8 cellular contexts compared by ENCODE assay signal in the genomic region with DNA sequence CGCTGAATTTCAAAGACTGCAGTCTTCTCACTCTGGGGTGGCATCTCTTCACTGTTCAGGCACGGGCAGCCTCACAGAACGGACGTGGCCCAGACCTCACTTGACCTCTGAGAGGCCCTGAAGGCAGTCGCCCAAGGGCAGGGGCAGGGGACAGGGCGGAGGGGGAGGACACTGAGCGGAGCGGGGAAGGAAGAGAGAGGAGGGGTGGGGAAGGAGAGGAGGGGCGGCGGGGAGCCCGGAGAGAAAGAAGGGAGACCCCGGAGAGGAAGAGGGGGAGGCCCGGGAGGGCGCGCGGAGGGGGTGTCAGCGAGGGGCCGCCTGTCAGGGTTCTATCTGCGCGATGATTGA. TPM values are rescaled to one million over a fixed set of nuclear protein-coding genes. Genes with fewer than 3 reads are reported as not detected.
A peak's percentile ranks its signal among the peaks of the same experiment; 100 is the strongest.
DNase-seq lines count a peak whose midpoint lies in the region; ATAC-seq and TF ChIP-seq lines count a peak whose summit lies in the region.

No MANE protein-coding gene starts in this region.

- no peak overlapping the region for H3K23ac ChIP-seq in H9 (ENCODE audit: insufficient read length, low read depth, low read length)

- intact Hi-C loops in heart left ventricle (cut with DNase I): loop anchor here in 6 of 10 donors (5.0 to 10.0 kb wide), 3 partner anchors 98 to 740 kb away; no protein-coding TSS in a partner anchor
- intact Hi-C loops in sciatic nerve (cut with DNase I): no loop called here

- peaks cover 3% of the 10 kb centered on the region; the same call in 1 of the 2 replicates for H3K27me3 ChIP-seq in H9 (ENCODE audit: insufficient read depth, low read length)
- H3K27me3 ChIP-seq in heart left ventricle: peaks cover 0 to 5% (median 0%) of the 10 kb centered on the region in 9 donors

- peaks cover 1 to 3% of the 10 kb centered on the region in 2 experiments; a peak in 3 of 5 replicates for H3K9me3 Mint-ChIP-seq in H9

- TF ChIP-seq POLR2A in heart left ventricle (IDR thresholded peaks at IDR 0.05): no peak

- H2BK20ac ChIP-seq in H9 (ENCODE audit: low read depth, low read length, poor library complexity, severe bottlenecking): no peak overlapping the region

- no peak overlapping the region for H3T11ph ChIP-seq in H9 (ENCODE audit: low read length)

- no peak overlapping the region for H2BK5ac ChIP-seq in H9 (ENCODE audit: insufficient read length, low read length)

- H3K56ac ChIP-seq in H9 (ENCODE audit: insufficient read length, low read depth, low read length): no peak overlapping the region

- H3K36me3 Mint-ChIP-seq in H9 (ENCODE audit: insufficient read depth in 1 of 3, low read depth in 3 of 3) (peaks cover 0 to under 1% (median 0%) of the 10 kb centered on the region in 3 experiments; a peak in 1 of 7 replicates), T-helper 17 cell (ENCODE audit: low read depth) (no peaks in the 10 kb centered on the region)

- H3K4me3 Mint-ChIP-seq in H9 (peak overlapping the region; percentile 64 to 76), T-helper 17 cell (no peak overlapping the region)

- no peak for TF ChIP-seq CTCF in H9 (conservative IDR thresholded peaks at IDR 0.05)
- TF ChIP-seq CTCF in heart left ventricle (IDR thresholded peaks at IDR 0.05): no peak

- no peaks in the 10 kb centered on the region for H4K20me1 ChIP-seq in H9 (ENCODE audit: control insufficient read depth, insufficient read depth, insufficient read length)

- H3K27ac Mint-ChIP-seq in H9 (no peak overlapping the region), T-helper 17 cell (peak overlapping the region; percentile 9)

- no peak overlapping the region for H2BK12ac ChIP-seq in H9 (ENCODE audit: insufficient read length, low read depth, low read length)

- H3K79me2 ChIP-seq in H9 (ENCODE audit: insufficient read depth, low read length): no peaks in the 10 kb centered on the region

- no peaks in the 10 kb centered on the region for H3K79me1 ChIP-seq in H9 (ENCODE audit: insufficient read depth, low read depth, low read length, poor library complexity, severe bottlenecking)

- no peak overlapping the region for H4K91ac ChIP-seq in H9 (ENCODE audit: insufficient read length, low read depth, low read length)

- no peak overlapping the region for H2BK120ac ChIP-seq in H9 (ENCODE audit: low read depth, low read length, poor library complexity, severe bottlenecking)

- H2BK15ac ChIP-seq in H9 (ENCODE audit: low read depth, low read length): no peak overlapping the region

- H3K4me1 Mint-ChIP-seq in H9: peaks cover 3% of the 10 kb centered on the region in 2 experiments
- H3K4me1 Mint-ChIP-seq in T-helper 17 cell: no peaks in the 10 kb centered on the region

- no CpG with 5 or more reads among the region's 20 CpGs for WGBS in H9 (ENCODE audit: extremely low coverage, insufficient read length, low lambda C conversion rate)
- WGBS in heart left ventricle, 4 donors: 5 to 12% (median 9%) methylated on average over 20 of the region's 20 CpGs

- no peak overlapping the region for H3K4ac ChIP-seq in H9 (ENCODE audit: low read depth, low read length)

- DNase-seq in H9: no peak
- DNase-seq in T-helper 17 cell: no peak
- peak; percentile 46 to 75 (median 53) for DNase-seq in heart left ventricle
- DNase-seq in sciatic nerve (ENCODE audit: low spot score): no peak
- DNase-seq in NCI-H2227 treated with DMSO at 0.1 percent for 48 hours (lab: John Stamatoyannopoulos, UW): no peak
- DNase-seq in dedifferentiated amniotic fluid mesenchymal stem cell (ENCODE audit: extremely low spot score): no peak
- no peak for DNase-seq in HUDEP-2 (lab: John Stamatoyannopoulos, UW; ENCODE audit: unreplicated experiment in 76 of 76)

- no peak overlapping the region for H4K8ac ChIP-seq in H9 (replicated peaks; ENCODE audit: insufficient read length, low read depth, low read length)

- peak overlapping the region; percentile 16 to 73 (median 64) for H3K4me3 ChIP-seq in heart left ventricle

- H3K36me3 ChIP-seq in heart left ventricle: no peaks in the 10 kb centered on the region

- no peak overlapping the region for H3K9ac ChIP-seq in H9 (ENCODE audit: extremely low read depth, insufficient read length, low read length)

- H2AK5ac ChIP-seq in H9 (ENCODE audit: insufficient read length, low read length): no peak overlapping the region

- peaks cover 7% of the 10 kb centered on the region for H3K23me2 ChIP-seq in H9 (ENCODE audit: insufficient read length, low read depth, low read length, poor library complexity, severe bottlenecking)

- no peak overlapping the region for H3K18ac ChIP-seq in H9 (ENCODE audit: insufficient read length, low read depth, low read length)

- no peak for ATAC-seq in T-helper 17 cell
- peak in 3 of 4 donors; percentile 58 to 61 (median 58) for ATAC-seq in heart left ventricle
- peak; percentile 79 for ATAC-seq in sciatic nerve
- ATAC-seq in GM18517 (IDR thresholded peaks at IDR 0.05; ENCODE audit: unreplicated experiment): no peak

- H3K27ac ChIP-seq in H9 (ENCODE audit: insufficient read length, low read depth, low read length) (no peak overlapping the region), heart left ventricle (peak overlapping the region; percentile 76 to 96 (median 90))

- H3K4me1 ChIP-seq in H9 (ENCODE audit: insufficient read depth, low read length): no peaks in the 10 kb centered on the region
- peaks cover 0 to 28% (median 19%) of the 10 kb centered on the region in 12 donors for H3K4me1 ChIP-seq in heart left ventricle

- no peak overlapping the region for H2AFZ ChIP-seq in H9 (ENCODE audit: low read length)

- H3K9me3 ChIP-seq in H9 (ENCODE audit: control insufficient read depth, low read depth, low read length) (no peaks in the 10 kb centered on the region), T-helper 17 cell (ENCODE audit: control insufficient read depth, low read length, poor library complexity, severe bottlenecking) (no peaks in the 10 kb centered on the region), heart left ventricle (peaks cover 0 to 12% (median 0%) of the 10 kb centered on the region in 12 donors)

- no peak overlapping the region for H4K5ac ChIP-seq in H9 (ENCODE audit: insufficient read length, low read depth, low read length)

- no peak overlapping the region for H3K14ac ChIP-seq in H9 (ENCODE audit: insufficient read depth, low read length)

- H3K27me3 Mint-ChIP-seq in H9 (ENCODE audit: low read depth) (peaks cover 49% of the 10 kb centered on the region), T-helper 17 cell (peaks cover 14% of the 10 kb centered on the region)

- peak overlapping the region; percentile 66 for H3K4me2 ChIP-seq in H9 (ENCODE audit: insufficient read depth, insufficient read length, low read length)

RNA-seq across cellular contexts. Expression of a gene that starts 58.7 kb away (rescaled TPM):
- total RNA-seq in H9 (2021) (28.3 and 29.9 TPM in 2 replicates), T-helper 17 cell (10 to 100 TPM; 18.1 to 23.8 TPM), heart left ventricle (10 to 100 TPM; 20.8 to 75.0 (median 37.0) TPM), sciatic nerve (13.0 TPM)
- polyA plus RNA-seq in heart left ventricle: 100 to 1,000 TPM in 1 of 2 donors, 10 to 100 TPM in 1; 57.9 to 124 TPM

Comparison
In these comparisons a context has a peak if more than half of its experiments do, and no peak if none do; other contexts are left out.
1. DNase-seq: peak in heart left ventricle (5 of 5); none in H9 (single experiment), T-helper 17 cell (0 of 3), sciatic nerve (single experiment), NCI-H2227 treated with DMSO at 0.1 percent for 48 hours (single experiment), dedifferentiated amniotic fluid mesenchymal stem cell (single experiment) and HUDEP-2 (0 of 76).
2. ATAC-seq: peak in heart left ventricle (3 of 4) and sciatic nerve (single experiment); none in T-helper 17 cell (single experiment) and GM18517 (single experiment).